ENCODE assay signal across 6 cellular contexts in the genomic region with DNA sequence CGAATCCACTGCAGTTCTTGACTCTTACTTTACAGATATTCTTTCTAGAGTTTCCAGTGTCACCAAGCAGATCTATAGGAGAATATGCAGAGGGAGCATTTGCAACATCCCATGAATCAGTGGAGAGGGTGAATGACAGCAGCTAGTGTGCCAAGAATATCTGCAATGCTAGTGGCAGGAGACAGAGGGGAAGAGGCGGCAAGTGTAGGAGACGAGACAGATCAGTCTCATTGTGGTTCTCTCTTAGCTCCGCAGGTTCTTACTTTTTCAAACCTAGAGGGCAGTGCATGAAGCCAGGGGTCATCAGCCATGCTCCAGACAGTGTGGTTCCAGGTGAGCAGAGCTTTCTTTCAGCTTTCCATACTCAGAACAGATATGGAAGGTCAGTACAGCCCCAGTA. TPM values are rescaled to one million over a fixed set of nuclear protein-coding genes. Genes with fewer than 3 reads are reported as not detected.
DNase-seq lines count a peak whose midpoint lies in the region; ATAC-seq and TF ChIP-seq lines count a peak whose summit lies in the region.

No MANE protein-coding gene starts in this region.

- H3K4me1 Mint-ChIP-seq in activated T-cell treated with anti-CD3 and anti-CD28 coated beads, Interleukin-2, amount 50 U/mL, for 4 hours (ENCODE audit: low read depth): peaks cover 26% of the 10 kb centered on the region

- H3K36me3 Mint-ChIP-seq in activated T-cell treated with anti-CD3 and anti-CD28 coated beads, Interleukin-2, amount 50 U/mL, for 4 hours (ENCODE audit: insufficient read depth): peaks cover 17% of the 10 kb centered on the region

- H3K9me3 Mint-ChIP-seq in activated T-cell treated with anti-CD3 and anti-CD28 coated beads, Interleukin-2, amount 50 U/mL, for 4 hours: no peaks in the 10 kb centered on the region

- no peaks in the 10 kb centered on the region for H3K27me3 Mint-ChIP-seq in activated T-cell treated with anti-CD3 and anti-CD28 coated beads, Interleukin-2, amount 50 U/mL, for 4 hours (ENCODE audit: low read depth)

- no peaks in the 10 kb centered on the region for H3K9me3 ChIP-seq in subcutaneous abdominal adipose tissue (ENCODE audit: control insufficient read depth in 5 of 5, low read length in 5 of 5)

- no peak for TF ChIP-seq CTCF in fibroblast of pulmonary artery (IDR thresholded peaks at IDR 0.05; ENCODE audit: low read length, missing control alignments)

- peak overlapping the region; percentile 88 to 99 (median 92) for H3K9ac ChIP-seq in subcutaneous abdominal adipose tissue (ENCODE audit: low read length in 5 of 5)

- no peak for DNase-seq in activated T-cell treated with anti-CD3 and anti-CD28 coated beads, Interleukin-2, amount 50 U/mL, for 4 hours
- no peak for DNase-seq in activated T-cell treated with anti-CD3 and anti-CD28 coated beads, Interleukin-2, amount 50 U/mL, for 48 hours
- DNase-seq in fibroblast of pulmonary artery (ENCODE audit: low read depth): peak; percentile 11

- H3K27me3 ChIP-seq in subcutaneous abdominal adipose tissue (ENCODE audit: control insufficient read depth in 5 of 5, insufficient read depth in 4 of 5, low read length in 5 of 5): no peaks in the 10 kb centered on the region

- peak overlapping the region; percentile 87 for H3K4me3 ChIP-seq in fibroblast of pulmonary artery (replicated peaks; ENCODE audit: low read depth, low read length)
- peak overlapping the region; percentile 92 to 96 (median 95) for H3K4me3 ChIP-seq in subcutaneous abdominal adipose tissue (ENCODE audit: low read depth in 1 of 5, low read length in 5 of 5)

- peak overlapping the region; percentile 87 for H3K4me3 Mint-ChIP-seq in activated T-cell treated with anti-CD3 and anti-CD28 coated beads, Interleukin-2, amount 50 U/mL, for 4 hours

- peak in 1 of 2 donors; percentile 7 for ATAC-seq in activated T-cell treated with anti-CD3 and anti-CD28 coated beads, Interleukin-2, amount 50 U/mL, for 4 hours
- ATAC-seq in GM21360 (IDR thresholded peaks at IDR 0.05; ENCODE audit: unreplicated experiment) (no peak), GM21717 (IDR thresholded peaks at IDR 0.05; ENCODE audit: unreplicated experiment) (no peak)

- no peak overlapping the region for H3K27ac ChIP-seq in subcutaneous abdominal adipose tissue (ENCODE audit: low read depth, low read length)

- peaks cover 3 to 11% (median 9%) of the 10 kb centered on the region in 5 donors for H3K4me1 ChIP-seq in subcutaneous abdominal adipose tissue (ENCODE audit: control insufficient read depth in 5 of 5, insufficient read depth in 5 of 5, low read length in 5 of 5)

- H3K36me3 ChIP-seq in subcutaneous abdominal adipose tissue (ENCODE audit: control insufficient read depth in 5 of 5, insufficient read depth in 5 of 5, low read length in 5 of 5): peaks cover 9 to 33% (median 22%) of the 10 kb centered on the region in 5 donors

RNA-seq across cellular contexts. Expression of a gene that starts 0.7 kb away (rescaled TPM):
- 1 to 10 TPM; 3.0 to 4.4 (median 3.0) TPM for total RNA-seq in activated T-cell treated with anti-CD3 and anti-CD28 coated beads, Interleukin-2, amount 50 U/mL, for 4 hours

RNA-seq across cellular contexts. Expression of a gene that starts 20.5 kb away (rescaled TPM):
- total RNA-seq in activated T-cell treated with anti-CD3 and anti-CD28 coated beads, Interleukin-2, amount 50 U/mL, for 4 hours: 1,000 to 10,000 TPM; 3,658 to 4,119 (median 4,117) TPM

RNA-seq across cellular contexts. Expression of a gene that starts 28.2 kb away (rescaled TPM):
- total RNA-seq in activated T-cell treated with anti-CD3 and anti-CD28 coated beads, Interleukin-2, amount 50 U/mL, for 4 hours: 1 to 10 TPM; 3.1 to 3.2 (median 3.2) TPM

RNA-seq across cellular contexts. Expression of a gene that starts 47.1 kb away (rescaled TPM):
- 10 to 100 TPM; 10.4 to 11.8 (median 11.1) TPM for total RNA-seq in activated T-cell treated with anti-CD3 and anti-CD28 coated beads, Interleukin-2, amount 50 U/mL, for 4 hours
